In genomic region chr2:46430992-46431391, GRCh38 we compare ENCODE assay signal across 22 cellular contexts. TPM values are rescaled to one million over a fixed set of nuclear protein-coding genes. Genes with fewer than 3 reads are reported as not detected.
"Had no signal": no experiment of that assay in that cellular context is flagged by ENCODE, and none has a peak within 500 bp of the region (broad histone marks: within the 10 kb centered on the region; RNA-seq: fewer than 3 reads in every experiment).

No MANE protein-coding gene starts in this region.

- H3K27me3 ChIP-seq: colonic mucosa, esophagus muscularis mucosa, right atrium auricular region, transverse colon had no signal

- H3K36me3 ChIP-seq: colonic mucosa, esophagus muscularis mucosa, left ventricle myocardium inferior, right atrium auricular region, transverse colon had no signal

- H3K27ac ChIP-seq: colonic mucosa, esophagus muscularis mucosa, left ventricle myocardium inferior, right atrium auricular region, skin epidermis, transverse colon had no signal

- H3K4me3 Mint-ChIP-seq: activated naive CD4-positive, alpha-beta T cell treated with anti-CD3 and anti-CD28 coated beads for 36 hours; nephron had no signal

- H3K27ac Mint-ChIP-seq: activated naive CD4-positive, alpha-beta T cell treated with anti-CD3 and anti-CD28 coated beads for 36 hours; nephron; progenitor cell of endocrine pancreas had no signal

- DNase-seq: activated CD4-positive, alpha-beta T cell treated with anti-CD3 and anti-CD28 coated beads, Interleukin-2, amount 50 U/mL, for 1 hour; activated naive CD4-positive, alpha-beta T cell treated with anti-CD3 and anti-CD28 coated beads for 36 hours; activated T-cell treated with anti-CD3 and anti-CD28 coated beads for 4 hours; amniotic stem cell; colonic mucosa; hypothalamus; left ventricle myocardium inferior; mucosa of descending colon; nucleus accumbens; stimulated activated CD4-positive, alpha-beta T cell treated with anti-CD3 and anti-CD28 coated beads, Interleukin-4, amount 100 ng/mL, for 24 hours; stimulated activated naive CD8-positive, alpha-beta T cell treated with anti-CD3 and anti-CD28 coated beads, Interleukin-15, Interleukin-2, amounts not matched to agents 100 U/mL and 50 U/mL, for 24 hours; T-helper 9 cell; transverse colon had no signal

- H3K4me3 ChIP-seq: colonic mucosa, esophagus muscularis mucosa, left ventricle myocardium inferior, mucosa of descending colon, right atrium auricular region, skin epidermis, transverse colon had no signal

- H3K4me1 ChIP-seq: colonic mucosa, transverse colon had no signal

- ATAC-seq: mucosa of descending colon had no signal

- H3K9me3 ChIP-seq: colonic mucosa, esophagus muscularis mucosa, mucosa of descending colon, transverse colon had no signal

RNA-seq across cellular contexts. Expression of gene TMEM247, which starts 48.4 kb away (rescaled TPM):
- total RNA-seq: activated CD8-positive, alpha-beta memory T cell treated with anti-CD3 and anti-CD28 coated beads for 36 hours; activated naive CD4-positive, alpha-beta T cell treated with anti-CD3 and anti-CD28 coated beads for 36 hours; cardiac septum; colonic mucosa; esophagus muscularis mucosa; glomerular endothelial cell; kidney epithelial cell; left ventricle myocardium inferior; mucosa of descending colon; progenitor cell of endocrine pancreas; right atrium auricular region; transverse colon had no signal
